Comparison of ENCODE assay signal across 23 cellular contexts in the genomic region with DNA sequence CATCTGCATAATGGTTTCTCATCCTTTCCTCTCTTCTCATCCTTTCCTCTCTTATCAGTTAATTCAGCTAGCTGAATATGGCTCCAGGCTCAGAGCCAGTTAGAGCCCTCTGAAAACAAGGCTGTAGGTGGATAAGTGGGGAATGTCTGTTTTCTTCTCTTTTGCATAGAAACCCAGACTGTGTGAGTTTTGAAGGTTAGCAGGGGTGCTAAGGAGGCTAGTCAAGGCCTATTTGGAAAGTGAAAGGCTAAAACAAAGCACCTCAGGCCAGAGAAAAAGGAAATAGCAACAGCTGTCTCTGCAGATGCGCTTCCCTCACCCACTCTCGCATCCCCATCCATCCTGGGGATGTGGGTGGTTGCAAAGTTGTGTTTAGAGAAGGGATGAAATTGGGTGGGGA.
A peak's percentile ranks its signal among the peaks of the same experiment; 100 is the strongest.
DNase-seq lines count a peak whose midpoint lies in the region; ATAC-seq, FAIRE-seq and TF ChIP-seq lines count a peak whose summit lies in the region.
"Had no signal": no experiment of that assay in that cellular context is flagged by ENCODE, and none has a peak within 500 bp of the region (broad histone marks: within the 10 kb centered on the region; RNA-seq: fewer than 3 reads in every experiment).

No MANE protein-coding gene starts in this region.

- H3K9me2 ChIP-seq in DOHH2 (replicated peaks; ENCODE audit: control insufficient read depth, low read length), result no peaks in the 10 kb centered on the region

- peak; percentile 73 for FAIRE-seq in GM19239 (lab: Jason Lieb, UNC)
- FAIRE-seq in GM12878 (lab: Jason Lieb, UNC), result peak; percentile 18
- FAIRE-seq: HepG2 had no signal

- no peak for TF ChIP-seq RAD21 in GM12878 (IDR thresholded peaks at IDR 0.05; ENCODE audit: insufficient read depth, low read depth, low read length)

- TF ChIP-seq EP300 in GM12878 (IDR thresholded peaks at IDR 0.05; ENCODE audit: borderline replicate concordance in 1 of 2, control insufficient read depth in 1 of 2, low read depth in 2 of 2, low read length in 2 of 2), result no peak

- no peaks in the 10 kb centered on the region for H4K20me1 ChIP-seq in DOHH2 (ENCODE audit: control insufficient read depth, insufficient read depth, low read depth, low read length)
- H4K20me1 ChIP-seq in GM12878 (ENCODE audit: control insufficient read depth, insufficient read depth), result no peaks in the 10 kb centered on the region

- H3K4me1 ChIP-seq in DOHH2 (ENCODE audit: control insufficient read depth, low read length) (peaks cover 17% of the 10 kb centered on the region), GM12878 (ENCODE audit: control insufficient read depth, insufficient read depth, low read length) (peaks cover 8% of the 10 kb centered on the region)
- H3K4me1 ChIP-seq: BE2C, sigmoid colon had no signal

- H3K36me3 ChIP-seq in DOHH2 (ENCODE audit: control insufficient read depth, low read length) (no peaks in the 10 kb centered on the region), GM12878 (ENCODE audit: control insufficient read depth in 2 of 2, insufficient read depth in 2 of 2, low read length in 1 of 2) (no peaks in the 10 kb centered on the region)
- H3K36me3 ChIP-seq: BE2C, sigmoid colon had no signal

- intact Hi-C loops in GM12878 (cut with micrococcal nuclease; ENCODE audit: unreplicated experiment), result no loop called here

- peak overlapping the region; percentile 39 for H3K4me2 ChIP-seq in DOHH2 (ENCODE audit: low read length)
- H3K4me2 ChIP-seq in GM12878 (ENCODE audit: control insufficient read depth, insufficient read depth), result no peak overlapping the region

- in situ Hi-C loops in GM12878 (cut with MboI), result no loop called here

- POLR2A ChIA-PET in GM12878 (lab: Charles Lee), result interaction anchor here (0.8 to 1.0 kb wide), 2 partner anchors 12 to 65 kb away, joined by 3 read pairs; no protein-coding TSS in a partner anchor

- H3K4me3 ChIP-seq in DOHH2 (ENCODE audit: low read length) (0 out of 2 replicates have a peak overlapping the region, but pooled peaks have one; percentile 4), GM12878 (no peak overlapping the region)
- H3K4me3 ChIP-seq: sigmoid colon had no signal

- H2AFZ ChIP-seq in GM12878 (ENCODE audit: control insufficient read depth, low read depth, low read length), result peak overlapping the region; percentile 41

- H3K27me3 ChIP-seq in DOHH2 (ENCODE audit: control insufficient read depth, low read length), result no peaks in the 10 kb centered on the region
- no peaks in the 10 kb centered on the region for H3K27me3 ChIP-seq in GM12878 (replicated peaks in 1 of 2; ENCODE audit: control insufficient read depth in 2 of 2, insufficient read depth in 2 of 2, low read length in 1 of 2)
- H3K27me3 ChIP-seq: BE2C, sigmoid colon had no signal

- H3F3A ChIP-seq in DOHH2 (ENCODE audit: control insufficient read depth, insufficient read depth), result no peaks in the 10 kb centered on the region

- no TSS peak for BruUV-seq in GM12878 (replicated peaks; lab: Mats Ljungman, UMichigan)

- CTCF ChIA-PET in GM12878 (lab: Yijun Ruan, JAX), result interaction anchor here (0.7 kb wide), 1 partner anchor 38 kb away, joined by 3 read pairs; no protein-coding TSS in a partner anchor

- no peak for TF ChIP-seq CTCF in DOHH2 (IDR thresholded peaks at IDR 0.05; ENCODE audit: low read depth, low read length, poor library complexity, severe bottlenecking)
- no peak for TF ChIP-seq CTCF in GM12878 (IDR thresholded peaks at IDR 0.05 in 2 of 3, conservative IDR thresholded peaks at IDR 0.05 in 1 of 3; ENCODE audit: control insufficient read depth in 2 of 3, extremely low read depth in 1 of 3, insufficient read depth in 1 of 3, low read depth in 3 of 3, low read length in 3 of 3)

- no peak for TF ChIP-seq POLR2A in GM12878 (IDR thresholded peaks at IDR 0.05; ENCODE audit: low read depth, low read length)

- ATAC-seq in HG02623 (IDR thresholded peaks at IDR 0.05; ENCODE audit: unreplicated experiment) (peak; percentile 77), GM12878 (no peak), HG02610 (IDR thresholded peaks at IDR 0.05; ENCODE audit: unreplicated experiment) (no peak)
- ATAC-seq in stimulated activated naive CD8-positive, alpha-beta T cell treated with anti-CD3 and anti-CD28 coated beads, Interleukin-15, Interleukin-2, amounts not matched to agents 100 U/mL and 50 U/mL, for 24 hours, result no peak
- ATAC-seq: activated CD4-positive, alpha-beta T cell treated with anti-CD3 and anti-CD28 coated beads for 36 hours; HCT116; HepG2; left ventricle myocardium superior had no signal

- DNase-seq in GM19239 (ENCODE audit: insufficient read length, low spot score) (peak; percentile 17), GM12878 (ENCODE audit: low read depth, low spot score) (no peak), activated T-cell treated with anti-CD3 and anti-CD28 coated beads for 4 hours (no peak), activated gamma-delta T cell treated with Interleukin-2 at 50 U/mL for 16 hours (no peak)
- no peak for DNase-seq in stimulated activated naive CD8-positive, alpha-beta T cell treated with anti-CD3 and anti-CD28 coated beads, Interleukin-15, Interleukin-2, amounts not matched to agents 100 U/mL and 50 U/mL, for 24 hours
- DNase-seq: activated CD4-positive, alpha-beta T cell treated with anti-CD3 and anti-CD28 coated beads for 36 hours; activated naive CD8-positive, alpha-beta T cell treated with anti-CD3 and anti-CD28 coated beads, Interleukin-2, amount 10 ng/mL, durations not matched to agents 7 days and 5 days; BE2C; DMS79; immature natural killer cell; left ventricle myocardium superior; NCI-H1105; NCI-H2029; NCI-H2227 treated with DMSO at 0.1 percent for 48 hours; nephron progenitor cell; SIG-M5; sigmoid colon; substantia nigra had no signal

- H3K9me3 ChIP-seq in DOHH2 (ENCODE audit: control insufficient read depth, insufficient read depth, low read length) (no peaks in the 10 kb centered on the region), GM12878 (replicated peaks; ENCODE audit: control insufficient read depth, insufficient read depth, low read length) (no peaks in the 10 kb centered on the region; the same call in 2 of the 3 replicates)
- H3K9me3 ChIP-seq: BE2C, sigmoid colon had no signal

- H3K27ac ChIP-seq in DOHH2 (ENCODE audit: low read depth, low read length) (peak overlapping the region; percentile 47), GM12878 (ENCODE audit: control insufficient read depth, insufficient read depth) (peak overlapping the region; percentile 46; the same call in 1 of the 2 replicates)
- H3K27ac ChIP-seq: sigmoid colon had no signal

- H3K79me2 ChIP-seq in DOHH2 (ENCODE audit: control insufficient read depth, low read length) (no peaks in the 10 kb centered on the region), GM12878 (ENCODE audit: control insufficient read depth, insufficient read depth, low read length) (no peaks in the 10 kb centered on the region)

- SMC1A ChIA-PET in GM12878 (lab: Charles Lee; ENCODE audit: uncharacterized antibody, unreplicated experiment), result interaction anchor here (0.6 to 1.3 kb wide), 4 partner anchors 9 to 116 kb away, joined by 3 to 7 read pairs (median 4); no protein-coding TSS in a partner anchor

- no peak overlapping the region for H3K9ac ChIP-seq in GM12878 (ENCODE audit: control insufficient read depth, insufficient read depth, low read length)

- 4% methylated on average over 2 of the region's 2 CpGs for WGBS in GM12878 (ENCODE audit: insufficient coverage, insufficient replicate concordance, low lambda C conversion rate, missing lambda C conversion rate)

- RAD21 ChIA-PET in GM12878 (lab: Charles Lee; ENCODE audit: unreplicated experiment), result interaction anchor here (1.1 kb wide), 2 partner anchors 61 to 97 kb away, joined by 3 read pairs; no protein-coding TSS in a partner anchor

TF ChIP-seq in GM12878, 131 proteins besides CTCF, POLR2A, EP300 and RAD21 (continues in another document):
- TF ChIP-seq BRCA1 (IDR thresholded peaks at IDR 0.05; ENCODE audit: low read depth, low read length) (no peak), IKZF1 (conservative IDR thresholded peaks at IDR 0.05) (peak; percentile 41; the same call in 1 of the 2 replicates), EGR1 (IDR thresholded peaks at IDR 0.05; ENCODE audit: borderline replicate concordance in 1 of 2, low read depth in 2 of 2, low read length in 2 of 2) (0 out of 3 replicates have a peak, but pooled peaks of 1 of the 2 experiments have one; percentile 16), TCF12 (IDR thresholded peaks at IDR 0.05; ENCODE audit: low read depth, low read length) (peak; percentile 74), RAD51 (IDR thresholded peaks at IDR 0.05) (no peak), ETV6 (conservative IDR thresholded peaks at IDR 0.05 in 1 of 2, IDR thresholded peaks at IDR 0.05 in 1 of 2; ENCODE audit: borderline replicate concordance in 1 of 2, low read depth in 1 of 2) (0 out of 4 replicates have a peak, but pooled peaks of 1 of the 2 experiments have one; percentile 45), NFIC (IDR thresholded peaks at IDR 0.05; ENCODE audit: low read depth, low read length) (peak; percentile 41; the same call in 1 of the 2 replicates), EED (IDR thresholded peaks at IDR 0.05; ENCODE audit: low read depth) (0 out of 2 replicates have a peak, but pooled peaks have one; percentile 65), ZNF687 (IDR thresholded peaks at IDR 0.05) (no peak)
